In the genomic region with DNA sequence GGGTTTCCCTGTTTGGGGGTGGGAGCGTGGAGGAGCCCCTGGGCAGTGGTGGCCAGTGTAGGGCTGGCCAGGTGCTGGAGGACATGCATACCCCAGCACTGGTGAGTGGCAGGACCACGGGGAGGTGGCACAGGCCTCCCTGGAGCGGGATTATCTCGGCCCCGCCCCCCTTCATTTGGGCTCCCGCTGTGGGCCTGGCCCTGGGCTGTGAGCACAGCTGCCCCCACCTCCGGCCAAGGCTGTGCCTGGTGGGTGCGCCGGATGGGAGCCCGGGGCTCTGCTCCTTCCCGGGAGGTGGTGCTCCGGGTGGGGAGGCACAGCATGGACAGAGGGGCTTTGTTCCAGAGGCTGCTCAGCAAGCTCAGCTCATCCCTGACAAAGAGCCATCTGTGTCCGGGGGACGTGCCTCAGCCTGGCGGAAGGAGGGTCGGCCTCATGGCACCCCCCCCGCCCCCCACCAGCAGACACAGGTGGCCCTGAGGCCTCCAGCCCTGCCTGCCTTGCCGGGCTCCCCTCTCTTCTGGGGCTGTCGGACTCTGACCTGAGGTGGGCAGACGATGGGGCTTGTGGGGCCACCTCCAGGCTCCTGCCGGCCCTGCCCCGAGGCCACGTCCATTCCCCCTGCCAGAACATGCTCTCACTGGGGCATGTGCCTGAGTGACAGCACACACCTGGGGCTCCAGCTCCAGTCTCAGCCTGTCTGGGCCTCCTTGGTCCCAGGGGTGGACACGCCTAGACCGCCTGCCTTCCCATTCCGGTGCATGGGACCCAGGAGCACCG, we compare ENCODE assay signal across 15 cellular contexts. TPM values are rescaled to one million over a fixed set of nuclear protein-coding genes. Genes with fewer than 3 reads are reported as not detected.
DNase-seq lines count a peak whose midpoint lies in the region; ATAC-seq and TF ChIP-seq lines count a peak whose summit lies in the region.
"Had no signal": no experiment of that assay in that cellular context is flagged by ENCODE, and none has a peak within 500 bp of the region (broad histone marks: within the 10 kb centered on the region; RNA-seq: fewer than 3 reads in every experiment).

No MANE protein-coding gene starts in this region.

- H3K4me1 Mint-ChIP-seq in osteocyte (ENCODE audit: unreplicated experiment): peaks cover 4% of the 10 kb centered on the region
- H3K4me1 Mint-ChIP-seq: activated CD4-positive, alpha-beta T cell treated with anti-CD3 and anti-CD28 coated beads, Interleukin-2, amount 10 ng/mL, durations not matched to agents 7 days and 5 days; activated naive CD4-positive, alpha-beta T cell treated with anti-CD3 and anti-CD28 coated beads, Interleukin-2, amount 50 U/mL, for 24 hours; CD4-positive, alpha-beta memory T cell; stimulated activated memory B cell treated with anti-CD40 and anti-IgM and Interleukin-4, amounts not matched to agents 10 μg/mL and 1 μg/mL and 100 μg/mL, for 72 hours had no signal

- TF ChIP-seq CTCF in GM06990 (IDR thresholded peaks at IDR 0.05; ENCODE audit: insufficient read depth, low read length, poor library complexity, severe bottlenecking): no peak
- TF ChIP-seq CTCF in RWPE2 (IDR thresholded peaks at IDR 0.05; ENCODE audit: poor library complexity, severe bottlenecking): no peak
- no peak for TF ChIP-seq CTCF in osteocyte (IDR thresholded peaks at IDR 0.05)

- H3K36me3 Mint-ChIP-seq in osteocyte (ENCODE audit: unreplicated experiment): no peaks in the 10 kb centered on the region
- H3K36me3 Mint-ChIP-seq: activated naive CD4-positive, alpha-beta T cell treated with anti-CD3 and anti-CD28 coated beads, Interleukin-2, amount 50 U/mL, for 24 hours; CD4-positive, alpha-beta memory T cell had no signal

- no peaks in the 10 kb centered on the region for H3K9me3 Mint-ChIP-seq in osteocyte (ENCODE audit: unreplicated experiment)
- H3K9me3 Mint-ChIP-seq: activated CD4-positive, alpha-beta T cell treated with anti-CD3 and anti-CD28 coated beads, Interleukin-2, amount 10 ng/mL, durations not matched to agents 7 days and 5 days; activated naive CD4-positive, alpha-beta T cell treated with anti-CD3 and anti-CD28 coated beads, Interleukin-2, amount 50 U/mL, for 24 hours; stimulated activated memory B cell treated with anti-CD40 and anti-IgM and Interleukin-4, amounts not matched to agents 10 μg/mL and 1 μg/mL and 100 μg/mL, for 72 hours had no signal

- DNase-seq in GM06990 (ENCODE audit: extremely low read depth, insufficient read length) (peak; percentile 12), RWPE2 (ENCODE audit: low spot score) (no peak), germinal center (ENCODE audit: low spot score) (peak; percentile 2), osteocyte (ENCODE audit: extremely low spot score, unreplicated experiment) (peak; percentile 86), NCI-H446 (lab: John Stamatoyannopoulos, UW) (no peak), SHP77 treated with DMSO at 0.1 percent for 48 hours (lab: John Stamatoyannopoulos, UW) (no peak)
- no peak for DNase-seq in stimulated activated CD4-positive, alpha-beta T cell treated with anti-CD3 and anti-CD28 coated beads, Interleukin-2, amount 100 ng/mL, for 24 hours
- DNase-seq: activated CD4-positive, alpha-beta T cell treated with anti-CD3 and anti-CD28 coated beads, Interleukin-2, amount 10 ng/mL, durations not matched to agents 7 days and 5 days; CD4-positive, alpha-beta memory T cell; left ventricle myocardium inferior; NCI-H1436; SW 1271 had no signal

- H3K36me3 ChIP-seq in GM06990 (ENCODE audit: control insufficient read depth, insufficient read depth, low read length) (peaks cover 7% of the 10 kb centered on the region), RWPE2 (ENCODE audit: low read depth) (no peaks in the 10 kb centered on the region)
- H3K36me3 ChIP-seq: pancreas had no signal

- H3K4me3 ChIP-seq in GM06990 (replicated peaks; ENCODE audit: low read depth, low read length) (no peak overlapping the region), RWPE2 (ENCODE audit: severe bottlenecking) (no peak overlapping the region)
- H3K4me3 ChIP-seq: left ventricle myocardium inferior, pancreas had no signal

- H3K27ac ChIP-seq in RWPE2 (ENCODE audit: poor library complexity, severe bottlenecking): no peak overlapping the region
- H3K27ac ChIP-seq: left ventricle myocardium inferior, pancreas had no signal

- no peak overlapping the region for H3K4me3 Mint-ChIP-seq in osteocyte (ENCODE audit: unreplicated experiment)
- H3K4me3 Mint-ChIP-seq: activated CD4-positive, alpha-beta T cell treated with anti-CD3 and anti-CD28 coated beads, Interleukin-2, amount 10 ng/mL, durations not matched to agents 7 days and 5 days; activated naive CD4-positive, alpha-beta T cell treated with anti-CD3 and anti-CD28 coated beads, Interleukin-2, amount 50 U/mL, for 24 hours; stimulated activated memory B cell treated with anti-CD40 and anti-IgM and Interleukin-4, amounts not matched to agents 10 μg/mL and 1 μg/mL and 100 μg/mL, for 72 hours had no signal

- H3K27me3 Mint-ChIP-seq in osteocyte (ENCODE audit: unreplicated experiment): no peaks in the 10 kb centered on the region
- H3K27me3 Mint-ChIP-seq: activated CD4-positive, alpha-beta T cell treated with anti-CD3 and anti-CD28 coated beads, Interleukin-2, amount 10 ng/mL, durations not matched to agents 7 days and 5 days; activated naive CD4-positive, alpha-beta T cell treated with anti-CD3 and anti-CD28 coated beads, Interleukin-2, amount 50 U/mL, for 24 hours; CD4-positive, alpha-beta memory T cell had no signal

- no peak overlapping the region for H3K27ac Mint-ChIP-seq in osteocyte (ENCODE audit: unreplicated experiment)
- H3K27ac Mint-ChIP-seq: activated CD4-positive, alpha-beta T cell treated with anti-CD3 and anti-CD28 coated beads, Interleukin-2, amount 10 ng/mL, durations not matched to agents 7 days and 5 days; activated naive CD4-positive, alpha-beta T cell treated with anti-CD3 and anti-CD28 coated beads, Interleukin-2, amount 50 U/mL, for 24 hours; stimulated activated memory B cell treated with anti-CD40 and anti-IgM and Interleukin-4, amounts not matched to agents 10 μg/mL and 1 μg/mL and 100 μg/mL, for 72 hours had no signal

- no peaks in the 10 kb centered on the region for H3K4me1 ChIP-seq in RWPE2 (ENCODE audit: insufficient read depth, poor library complexity, severe bottlenecking)
- H3K4me1 ChIP-seq: pancreas had no signal

- no peaks in the 10 kb centered on the region for H3K9me3 ChIP-seq in RWPE2 (ENCODE audit: severe bottlenecking)
- H3K9me3 ChIP-seq: left ventricle myocardium inferior, pancreas had no signal

- 0 out of 3 replicates have a peak, but pooled peaks have one; percentile 4 for ATAC-seq in RWPE2 (ENCODE audit: low read depth)
- ATAC-seq: pancreas; stimulated activated memory B cell treated with anti-CD40 and anti-IgM and Interleukin-4, amounts not matched to agents 10 μg/mL and 1 μg/mL and 100 μg/mL, for 72 hours had no signal

- H3K27me3 ChIP-seq in GM06990 (replicated peaks; ENCODE audit: control insufficient read depth, insufficient read depth, low read length) (no peaks in the 10 kb centered on the region), RWPE2 (ENCODE audit: insufficient read depth, poor library complexity, severe bottlenecking) (no peaks in the 10 kb centered on the region)
- H3K27me3 ChIP-seq: pancreas had no signal

RNA-seq across cellular contexts. Expression of a gene that starts 8.4 kb away (rescaled TPM):
- total RNA-seq in osteocyte: 8.4 and 11.0 TPM in 2 replicates

RNA-seq across cellular contexts. Expression of a gene that starts 12.8 kb away (rescaled TPM):
- 31.0 and 34.1 TPM in 2 replicates for total RNA-seq in osteocyte

RNA-seq across cellular contexts. Expression of a gene that starts 24.8 kb away (rescaled TPM):
- 183 and 191 TPM in 2 replicates for total RNA-seq in osteocyte

RNA-seq across cellular contexts. Expression of a gene that starts 26.9 kb away (rescaled TPM):
- total RNA-seq in osteocyte: 3.3 and 3.6 TPM in 2 replicates

Comparison
In these comparisons a context has a peak if more than half of its experiments do, and no peak if none do; other contexts are left out.
1. DNase-seq: peak in GM06990 (single experiment), germinal center (single experiment) and osteocyte (single experiment); none in RWPE2 (single experiment), stimulated activated CD4-positive, alpha-beta T cell treated with anti-CD3 and anti-CD28 coated beads, Interleukin-2, amount 100 ng/mL, for 24 hours (0 of 2), NCI-H446 (0 of 2) and SHP77 treated with DMSO at 0.1 percent for 48 hours (single experiment).